13 cellular contexts compared by ENCODE assay signal in the genomic region with DNA sequence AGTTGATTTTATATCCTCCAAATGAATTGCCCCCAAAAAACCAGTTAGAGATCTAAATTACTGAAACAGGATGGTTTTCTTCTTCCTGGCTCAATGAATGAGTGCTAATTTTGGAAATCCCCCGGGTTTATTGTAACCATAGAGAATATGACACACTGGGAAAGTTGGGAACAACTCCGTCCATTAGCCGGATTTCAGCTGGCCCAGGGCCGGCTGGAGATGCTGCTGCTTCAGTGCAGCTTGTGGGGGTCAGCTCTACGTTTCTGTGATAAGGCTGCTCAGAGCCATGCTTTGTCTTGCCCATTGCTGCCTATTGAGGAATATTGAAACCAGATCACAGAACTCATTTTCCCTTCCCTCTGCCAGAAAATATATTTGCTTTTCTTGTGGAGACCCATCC.
"Had no signal": no experiment of that assay in that cellular context is flagged by ENCODE, and none has a peak within 500 bp of the region (broad histone marks: within the 10 kb centered on the region; RNA-seq: fewer than 3 reads in every experiment).

No MANE protein-coding gene starts in this region.

- H3K4me3 Mint-ChIP-seq: activated CD4-positive, alpha-beta memory T cell treated with anti-CD3 and anti-CD28 coated beads, Interleukin-2, amount 10 ng/mL, durations not matched to agents 7 days and 5 days; activated T-helper 1 cell treated with anti-CD3 and anti-CD28 coated beads, Interleukin-12 subunit alpha, Interleukin-12 subunit beta, Interleukin-2, Interleukin-4 antibody, amounts not matched to agents 30 ng/mL and 10 ng/mL and 1 ng/mL, durations not matched to agents 14 hours and 24 hours and 36 hours; nephron progenitor cell had no signal

- H3K27ac ChIP-seq: colonic mucosa, transverse colon had no signal

- H3K36me3 ChIP-seq: colonic mucosa had no signal

- H3K27me3 ChIP-seq: colonic mucosa, transverse colon had no signal

- H3K4me1 Mint-ChIP-seq: nephron progenitor cell had no signal

- H3K9me3 ChIP-seq: colonic mucosa, transverse colon had no signal

- DNase-seq: activated CD4-positive, alpha-beta memory T cell treated with anti-CD3 and anti-CD28 coated beads, Interleukin-2, amount 10 ng/mL, durations not matched to agents 7 days and 5 days; activated CD4-positive, alpha-beta T cell treated with anti-CD3 and anti-CD28 coated beads for 1 hour; activated CD8-positive, alpha-beta memory T cell treated with anti-CD3 and anti-CD28 coated beads, Interleukin-2, amount 50 U/mL, for 4 hours; activated naive CD4-positive, alpha-beta T cell; caudate nucleus; colonic mucosa; effector CD4-positive, alpha-beta T cell; nephron progenitor cell; small intestine; SW 1271; T-helper 9 cell; transverse colon had no signal

- H3K9me3 Mint-ChIP-seq: activated CD4-positive, alpha-beta memory T cell treated with anti-CD3 and anti-CD28 coated beads, Interleukin-2, amount 10 ng/mL, durations not matched to agents 7 days and 5 days; activated T-helper 1 cell treated with anti-CD3 and anti-CD28 coated beads, Interleukin-12 subunit alpha, Interleukin-12 subunit beta, Interleukin-2, Interleukin-4 antibody, amounts not matched to agents 30 ng/mL and 10 ng/mL and 1 ng/mL, durations not matched to agents 14 hours and 24 hours and 36 hours; nephron progenitor cell had no signal

- H3K4me1 ChIP-seq: colonic mucosa had no signal

- H3K4me3 ChIP-seq: colonic mucosa, transverse colon had no signal

- H3K27me3 Mint-ChIP-seq: activated CD4-positive, alpha-beta memory T cell treated with anti-CD3 and anti-CD28 coated beads, Interleukin-2, amount 10 ng/mL, durations not matched to agents 7 days and 5 days had no signal
